Comparison of ENCODE assay signal across 1 cellular context in genomic region chr9:70566743-70567142, GRCh38.
TF ChIP-seq lines count a peak whose summit lies in the region.

No MANE protein-coding gene starts in this region.

TF ChIP-seq in WTC11, 78 proteins besides CTCF, POLR2A, EP300 and RAD21 (continued from another document):
- TF ChIP-seq AFF4 (CRISPR knock-in tag; IDR thresholded peaks at IDR 0.05; ENCODE audit: borderline replicate concordance) = no peak
- TF ChIP-seq RORB (CRISPR knock-in tag; IDR thresholded peaks at IDR 0.05) = no peak
- no peak for TF ChIP-seq NFYB (CRISPR knock-in tag; conservative IDR thresholded peaks at IDR 0.05; ENCODE audit: low read depth)
- TF ChIP-seq USF2 (CRISPR knock-in tag; IDR thresholded peaks at IDR 0.05) = no peak
- no peak for TF ChIP-seq E2F1 (CRISPR knock-in tag; IDR thresholded peaks at IDR 0.05)
- no peak for TF ChIP-seq ZSCAN18 (CRISPR knock-in tag; IDR thresholded peaks at IDR 0.05)
- TF ChIP-seq ATF2 (CRISPR knock-in tag; IDR thresholded peaks at IDR 0.05; ENCODE audit: borderline replicate concordance, low read depth) = no peak
- no peak for TF ChIP-seq ZNF281 (CRISPR knock-in tag; IDR thresholded peaks at IDR 0.05)
- no peak for TF ChIP-seq AR (CRISPR knock-in tag; IDR thresholded peaks at IDR 0.05)
- TF ChIP-seq STAT6 (CRISPR knock-in tag; conservative IDR thresholded peaks at IDR 0.05; ENCODE audit: low read depth) = no peak
- TF ChIP-seq ARID4B (CRISPR knock-in tag; IDR thresholded peaks at IDR 0.05; ENCODE audit: borderline replicate concordance) = no peak
- TF ChIP-seq ATF1 (CRISPR knock-in tag; IDR thresholded peaks at IDR 0.05) = no peak
- no peak for TF ChIP-seq FOXJ3 (CRISPR knock-in tag; IDR thresholded peaks at IDR 0.05; ENCODE audit: borderline replicate concordance)
- TF ChIP-seq PREB (CRISPR knock-in tag; IDR thresholded peaks at IDR 0.05; ENCODE audit: borderline replicate concordance) = no peak
- no peak for TF ChIP-seq PRDM15 (CRISPR knock-in tag; IDR thresholded peaks at IDR 0.05)
